In the genomic region with DNA sequence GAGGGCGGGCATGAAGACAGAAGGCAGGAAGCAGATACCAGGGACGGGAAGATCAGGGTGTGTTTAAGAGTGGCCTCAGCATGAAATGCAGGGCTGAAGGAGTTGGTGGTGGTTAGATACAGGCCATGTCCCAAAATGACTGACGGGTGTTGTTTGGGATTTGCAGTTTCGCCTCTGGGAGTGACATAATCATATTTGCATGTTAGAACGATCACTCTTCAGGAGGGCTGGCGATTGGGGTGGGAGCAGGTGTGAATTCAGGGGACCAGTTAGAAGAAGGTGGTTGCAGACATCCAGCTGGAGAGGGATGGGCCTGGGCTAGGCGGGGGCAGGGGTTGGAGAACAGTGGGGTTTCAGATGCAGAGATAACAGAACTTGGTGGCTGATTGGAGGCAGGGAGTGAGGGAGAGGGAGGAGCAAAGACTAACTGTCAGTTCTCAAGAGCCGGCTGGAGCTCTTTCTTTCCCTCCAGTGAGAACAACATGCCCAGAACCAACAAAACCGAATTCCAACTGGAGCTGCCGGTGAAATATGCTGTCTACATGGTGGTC, we compare ENCODE assay signal across 30 cellular contexts. TPM values are rescaled to one million over a fixed set of nuclear protein-coding genes. Genes with fewer than 3 reads are reported as not detected.
DNase-seq lines count a peak whose midpoint lies in the region; ATAC-seq, FAIRE-seq and TF ChIP-seq lines count a peak whose summit lies in the region.
"Had no signal": no experiment of that assay in that cellular context is flagged by ENCODE, and none has a peak within 500 bp of the region (broad histone marks: within the 10 kb centered on the region; RNA-seq: fewer than 3 reads in every experiment).

No MANE protein-coding gene starts in this region.

- no peaks in the 10 kb centered on the region for H3K9me2 ChIP-seq in GM23338 (ENCODE audit: insufficient read depth)

- peaks cover 12% of the 10 kb centered on the region for H3K4me1 ChIP-seq in GM23338 (ENCODE audit: insufficient read depth)
- peaks cover 0 to 35% of the 10 kb centered on the region in 2 experiments; a peak in 4 of 5 replicates for H3K4me1 ChIP-seq in K562 (replicated peaks in 1 of 2; ENCODE audit: control insufficient read depth in 2 of 2, insufficient read depth in 2 of 2, low read length in 2 of 2)
- no peaks in the 10 kb centered on the region for H3K4me1 ChIP-seq in neutrophil (ENCODE audit: control insufficient read depth in 1 of 2, insufficient read depth in 1 of 2, low read depth in 1 of 2, low read length in 1 of 2)
- H3K4me1 ChIP-seq: adrenal gland, left lung, prostate gland, SJCRH30, uterus had no signal

- H3K36me3 Mint-ChIP-seq in GM23338 (ENCODE audit: low read depth): peaks cover 4% of the 10 kb centered on the region; the same call in 2 of the 3 replicates

- no peak for TF ChIP-seq EP300 in K562 (IDR thresholded peaks at IDR 0.05; ENCODE audit: low read length)

- WGBS in K562 (ENCODE audit: insufficient coverage, low coverage, missing lambda C conversion rate): 6% methylated on average over 9 of the region's 10 CpGs

- ATAC-seq in GM23338: peak; percentile 30
- peak; percentile 42; the same call in 2 of the 3 replicates for ATAC-seq in K562
- ATAC-seq in left ventricle myocardium superior: no peak
- no peak for ATAC-seq in GM21528 (IDR thresholded peaks at IDR 0.05; ENCODE audit: low FRiP score, unreplicated experiment)
- ATAC-seq: body of pancreas; CD8-positive, alpha-beta T cell; left lung; sciatic nerve; stimulated activated memory B cell treated with anti-CD40 and anti-IgM and Interleukin-4, amounts not matched to agents 10 μg/mL and 1 μg/mL and 100 μg/mL, for 72 hours had no signal

- H3K9me3 ChIP-seq in K562 (replicated peaks; ENCODE audit: control insufficient read depth, insufficient read depth, low read depth, low read length) (no peaks in the 10 kb centered on the region; the same call in none of the 2 replicates), neutrophil (no peaks in the 10 kb centered on the region)
- H3K9me3 ChIP-seq: adrenal gland, body of pancreas, prostate gland, SJCRH30, uterus had no signal

- no peak for FAIRE-seq in K562 (lab: Jason Lieb, UNC)

- DNase-seq in GM23338 (ENCODE audit: low spot score): peak; percentile 41
- peak; percentile 37 for DNase-seq in NB4 (ENCODE audit: low read depth)
- peak in 1 of 4 experiments; percentile 6 for DNase-seq in K562 (ENCODE audit: extremely low read depth in 1 of 4, low spot score in 3 of 4)
- DNase-seq in left ventricle myocardium superior: no peak
- no peak for DNase-seq in NCI-H226
- DNase-seq: activated CD4-positive, alpha-beta T cell treated with anti-CD3 and anti-CD28 coated beads for 48 hours; activated naive CD4-positive, alpha-beta T cell; activated T-cell treated with anti-CD3 and anti-CD28 coated beads, Interleukin-2, amount 50 U/mL, for 24 hours; adrenal gland; body of pancreas; CD8-positive, alpha-beta T cell; EL; hypothalamus; left lung; NCI-H1092 treated with DMSO at 0.1 percent for 48 hours; NCI-H1930; NCI-H526; SJCRH30; stimulated activated CD4-positive, alpha-beta T cell treated with anti-CD3 and anti-CD28 coated beads, Interleukin-12 subunit alpha, Interleukin-12 subunit beta, amount 100 ng/mL, for 4 hours; stimulated activated CD4-positive, alpha-beta T cell treated with anti-CD3 and anti-CD28 coated beads, Interleukin-4, amount 100 ng/mL, for 1 hour; T-helper 1 cell; uterus had no signal

- H3K9ac ChIP-seq in K562 (ENCODE audit: insufficient read depth in 1 of 2, low read depth in 2 of 2, low read length in 2 of 2): no peak overlapping the region

- H3F3A ChIP-seq in GM23338 (replicated peaks; ENCODE audit: low read depth): no peaks in the 10 kb centered on the region

- no peak overlapping the region for H2AFZ ChIP-seq in GM23338
- H2AFZ ChIP-seq in K562 (ENCODE audit: low read depth, low read length): 0 out of 2 replicates have a peak overlapping the region, but pooled peaks have one; percentile 9

- H3K27me3 Mint-ChIP-seq in GM23338 (ENCODE audit: insufficient read depth, low read depth, poor library complexity): peaks cover 37% of the 10 kb centered on the region
- H3K27me3 Mint-ChIP-seq: stimulated activated memory B cell treated with anti-CD40 and anti-IgM and Interleukin-4, amounts not matched to agents 10 μg/mL and 1 μg/mL and 100 μg/mL, for 72 hours had no signal

- no peak overlapping the region for H3K27ac Mint-ChIP-seq in GM23338
- H3K27ac Mint-ChIP-seq: activated T-cell treated with anti-CD3 and anti-CD28 coated beads, Interleukin-2, amount 50 U/mL, for 24 hours; CD8-positive, alpha-beta T cell; stimulated activated memory B cell treated with anti-CD40 and anti-IgM and Interleukin-4, amounts not matched to agents 10 μg/mL and 1 μg/mL and 100 μg/mL, for 72 hours had no signal

- no peak overlapping the region for H3K4me2 ChIP-seq in GM23338
- no peak overlapping the region for H3K4me2 ChIP-seq in K562 (ENCODE audit: insufficient read depth, low read length)

- no peak for TF ChIP-seq RAD21 in K562 (CRISPR knock-in tag; conservative IDR thresholded peaks at IDR 0.05 in 1 of 2, IDR thresholded peaks at IDR 0.05 in 1 of 2)

- no TSS peak for BruUV-seq in K562 (replicated peaks; lab: Mats Ljungman, UMichigan)

- TF ChIP-seq CTCF in GM23338 (conservative IDR thresholded peaks at IDR 0.05; ENCODE audit: low read depth in 2 of 2) (no peak), NB4 (IDR thresholded peaks at IDR 0.05; ENCODE audit: low read depth, low read length) (no peak), K562 (IDR thresholded peaks at IDR 0.05 in 2 of 3, conservative IDR thresholded peaks at IDR 0.05 in 1 of 3; ENCODE audit: insufficient read depth in 2 of 3, low read depth in 1 of 3, low read length in 3 of 3) (no peak), neutrophil (IDR thresholded peaks at IDR 0.05) (no peak)

- no peak overlapping the region for H3K4me3 ChIP-seq in GM23338
- no peak overlapping the region for H3K4me3 ChIP-seq in NB4 (ENCODE audit: low read depth, low read length)
- no peak overlapping the region for H3K4me3 ChIP-seq in K562
- no peak overlapping the region for H3K4me3 ChIP-seq in neutrophil (ENCODE audit: low read depth in 1 of 2, low read length in 1 of 2)
- H3K4me3 ChIP-seq: adrenal gland, body of pancreas, left lung, prostate gland, SJCRH30, uterus had no signal

- TF ChIP-seq POLR2A in NB4 (IDR thresholded peaks at IDR 0.05; ENCODE audit: extremely low read depth, insufficient read length): no peak
- no peak for TF ChIP-seq POLR2A in K562 (conservative IDR thresholded peaks at IDR 0.05)

- H3K27me3 ChIP-seq in GM23338 (ENCODE audit: insufficient read depth) (peaks cover 37% of the 10 kb centered on the region), K562 (ENCODE audit: control insufficient read depth in 2 of 2, insufficient read depth in 2 of 2, low read length in 2 of 2) (peaks cover 7 to 46% of the 10 kb centered on the region in 2 experiments; a peak in 4 of 5 replicates), neutrophil (no peaks in the 10 kb centered on the region)
- H3K27me3 ChIP-seq: SJCRH30 had no signal

- H3K36me3 ChIP-seq in GM23338 (ENCODE audit: insufficient read depth) (no peaks in the 10 kb centered on the region; the same call in 1 of the 2 replicates), K562 (ENCODE audit: control insufficient read depth, insufficient read depth, low read length) (no peaks in the 10 kb centered on the region), neutrophil (peaks cover 93% of the 10 kb centered on the region)
- H3K36me3 ChIP-seq: adrenal gland, prostate gland, SJCRH30, uterus had no signal

- H3K27ac ChIP-seq in GM23338 (ENCODE audit: low read depth) (no peak overlapping the region), K562 (ENCODE audit: extremely low read depth, low read depth, low read length) (no peak overlapping the region), neutrophil (peak overlapping the region; percentile 30)
- H3K27ac ChIP-seq: adrenal gland, body of pancreas, left lung, prostate gland, SJCRH30, uterus, VCaP had no signal

- peaks cover 26% of the 10 kb centered on the region for H3K4me1 Mint-ChIP-seq in GM23338

- in situ Hi-C loops in K562 (cut with MboI): no loop called here

- POLR2A ChIA-PET in K562 (lab: Yijun Ruan, JAX): no interaction called here

- CTCF ChIA-PET in K562 (lab: Yijun Ruan, JAX; ENCODE audit: low intra/inter-chr PET ratio): no interaction called here

- H3K4me3 Mint-ChIP-seq in GM23338: no peak overlapping the region
- H3K4me3 Mint-ChIP-seq: activated T-cell treated with anti-CD3 and anti-CD28 coated beads, Interleukin-2, amount 50 U/mL, for 24 hours; CD8-positive, alpha-beta T cell; stimulated activated memory B cell treated with anti-CD40 and anti-IgM and Interleukin-4, amounts not matched to agents 10 μg/mL and 1 μg/mL and 100 μg/mL, for 72 hours had no signal

- no peaks in the 10 kb centered on the region for H4K20me1 ChIP-seq in GM23338 (replicated peaks; ENCODE audit: insufficient read depth)
- no peaks in the 10 kb centered on the region for H4K20me1 ChIP-seq in K562 (replicated peaks; ENCODE audit: control insufficient read depth, insufficient read depth, low read length)

- H3K79me2 ChIP-seq in GM23338 (replicated peaks; ENCODE audit: insufficient read depth) (no peaks in the 10 kb centered on the region), K562 (ENCODE audit: control insufficient read depth, insufficient read depth, low read length) (no peaks in the 10 kb centered on the region)

- peaks cover 10% of the 10 kb centered on the region for H3K9me3 Mint-ChIP-seq in GM23338

- intact Hi-C loops in K562 (cut with micrococcal nuclease): no loop called here
- intact Hi-C loops in left ventricle myocardium superior (cut with micrococcal nuclease): no loop called here

- no peaks in the 10 kb centered on the region for H3K9me1 ChIP-seq in K562 (ENCODE audit: control insufficient read depth, insufficient read depth, low read length)

RNA-seq across cellular contexts. Expression of gene ITGAX, which starts 27.2 kb away (rescaled TPM):
- 0.12 TPM in 1 of 2 replicates, not detected in the other for total RNA-seq in GM23338 (2014; rRNA removed; shearing (Covaris generic))
- not detected in 2 replicates for polyA plus RNA-seq in GM23338 (2016; fragmentation: Nextera tagmentation; extraction: Ambion mirVana)
- 3.4 and 12.7 TPM in 2 replicates for total RNA-seq in K562 (2011; cell fraction: chromatin; rRNA removed; ENCODE audit: low replicate concordance)
- total RNA-seq in K562 (2011; cell fraction: nucleolus; rRNA removed): 3.7 and 7.0 TPM in 2 replicates
- total RNA-seq in K562 (2011; cell fraction: nucleoplasm; rRNA removed): 3.8 and 5.1 TPM in 2 replicates
- 0.14 and 0.41 TPM in 2 replicates for total RNA-seq in K562 (2014; rRNA removed)
- total RNA-seq in K562 (2014; rRNA removed; fragmentation: Illumina TruSeq; extraction: Trizol): 0.15 TPM in 1 of 2 replicates, not detected in the other
- 0.58 and 1.1 TPM in 2 replicates for total RNA-seq in K562 (2015; rRNA removed; fragmentation: Illumina TruSeq; extraction: Trizol)
- total RNA-seq in K562 (2021): 0.35 and 0.51 TPM in 2 replicates
- 0.35 and 0.39 TPM in 2 replicates for polyA plus RNA-seq in K562 (2011; rRNA removed)
- 0.28 and 0.30 TPM in 2 replicates for polyA plus RNA-seq in K562 (2011; cell fraction: cytosol; rRNA removed)
- polyA plus RNA-seq in K562 (2011; cell fraction: nucleus; rRNA removed): 2.2 and 3.5 TPM in 2 replicates
- 0.65 and 2.6 TPM in 2 replicates for polyA plus RNA-seq in K562 (2012)
- 0.09 and 0.30 TPM in 2 replicates for polyA plus RNA-seq in K562 (2014; fragmentation: Illumina TruSeq; extraction: Trizol)
- polyA plus RNA-seq in K562 (2014; fragmentation: Nextera tagmentation; extraction: Ambion mirVana): under 1 TPM; 0.03 to 0.04 TPM
- polyA plus RNA-seq in K562 (2014; rRNA removed): 0.05 and 0.35 TPM in 2 replicates
- 0.95 and 1.2 TPM in 2 replicates for polyA minus RNA-seq in K562 (2011; rRNA and poly(A)+ RNA removed)
- not detected in 2 replicates for polyA minus RNA-seq in K562 (2011; cell fraction: cytosol; rRNA and poly(A)+ RNA removed)
- polyA minus RNA-seq in K562 (2011; cell fraction: nucleus; rRNA and poly(A)+ RNA removed): 1.9 and 2.4 TPM in 2 replicates
- total RNA-seq in left ventricle myocardium superior: 3.2 TPM
- total RNA-seq: LHCN-M2, RPMI7951, SJCRH30 had no signal

Comparison
In these comparisons a context has a peak if more than half of its experiments do, and no peak if none do; other contexts are left out.
1. ATAC-seq: peak in GM23338 (single experiment) and K562 (single experiment); none in left ventricle myocardium superior (single experiment) and GM21528 (single experiment).
2. DNase-seq: peak in GM23338 (single experiment) and NB4 (single experiment); none in left ventricle myocardium superior (single experiment) and NCI-H226 (single experiment).